10 cellular contexts compared by ENCODE assay signal in genomic region chr5:179697543-179697942, GRCh38. TPM values are rescaled to one million over a fixed set of nuclear protein-coding genes. Genes with fewer than 3 reads are reported as not detected.
DNase-seq lines count a peak whose midpoint lies in the region; ATAC-seq and TF ChIP-seq lines count a peak whose summit lies in the region.
"Not testable (repeated sequence)": the region's sequence is repeated elsewhere in the genome, so short reads cannot be mapped to it uniquely, and the experiment has no call there.
"Had no signal": no experiment of that assay in that cellular context is flagged by ENCODE, and none has a peak within 500 bp of the region (broad histone marks: within the 10 kb centered on the region; RNA-seq: fewer than 3 reads in every experiment).

No MANE protein-coding gene starts in this region.

- H3K56ac ChIP-seq in mesendoderm (ENCODE audit: low read length), result peak overlapping the region; percentile 97

- TF ChIP-seq CTCF in Caco-2 (IDR thresholded peaks at IDR 0.05; ENCODE audit: insufficient read depth in 1 of 2, low read depth in 1 of 2, low read length in 1 of 2, severe bottlenecking in 1 of 2, unreplicated experiment in 1 of 2); NB4 (IDR thresholded peaks at IDR 0.05; ENCODE audit: low read depth, low read length); activated CD8-positive, alpha-beta T cell treated with anti-CD3 and anti-CD28 coated beads for 36 hours (IDR thresholded peaks at IDR 0.05); breast epithelium (IDR thresholded peaks at IDR 0.05); fibroblast of the aortic adventitia (IDR thresholded peaks at IDR 0.05; ENCODE audit: insufficient read depth, low read length); prostate gland (IDR thresholded peaks at IDR 0.05); transverse colon (IDR thresholded peaks at IDR 0.05): not testable (repeated sequence)

- TF ChIP-seq EP300 in transverse colon (IDR thresholded peaks at IDR 0.05; ENCODE audit: low read depth), result not testable (repeated sequence)

- H3K9ac ChIP-seq in mesendoderm (ENCODE audit: low read length), result peak overlapping the region; percentile 95

- H3K36me3 Mint-ChIP-seq in Caco-2 (ENCODE audit: insufficient read depth, unreplicated experiment), result peaks cover 43% of the 10 kb centered on the region
- peaks cover 28% of the 10 kb centered on the region for H3K36me3 Mint-ChIP-seq in activated CD8-positive, alpha-beta T cell treated with anti-CD3 and anti-CD28 coated beads for 36 hours (ENCODE audit: low read depth)

- not testable (repeated sequence) for H3K18ac ChIP-seq in mesendoderm (ENCODE audit: low read length)

- H3K4me1 ChIP-seq in Caco-2; breast epithelium; mesendoderm (ENCODE audit: control insufficient read depth, low read depth, low read length); prostate gland (replicated peaks): not testable (repeated sequence)
- peaks cover 17 to 41% (median 36%) of the 10 kb centered on the region in 4 donors for H3K4me1 ChIP-seq in transverse colon

- H3K4me3 Mint-ChIP-seq in Caco-2 (ENCODE audit: unreplicated experiment), result peak overlapping the region; percentile 99
- H3K4me3 Mint-ChIP-seq in activated CD8-positive, alpha-beta T cell treated with anti-CD3 and anti-CD28 coated beads for 36 hours, result peak overlapping the region; percentile 96

- H3K9me3 Mint-ChIP-seq in Caco-2 (ENCODE audit: unreplicated experiment); activated CD8-positive, alpha-beta T cell treated with anti-CD3 and anti-CD28 coated beads for 36 hours: not testable (repeated sequence)

- WGBS in mesendoderm (ENCODE audit: extremely low coverage, insufficient coverage, low lambda C conversion rate), result no CpG with 5 or more reads among the region's 15 CpGs
- WGBS in prostate gland, result 95% methylated on average over 15 of the region's 15 CpGs
- 88% methylated on average over 15 of the region's 15 CpGs; no CpG with 5 or more reads in 1 of the 2 donors for WGBS in transverse colon (ENCODE audit: low coverage in 1 of 2), 2 donors

- H3K27me3 Mint-ChIP-seq in Caco-2 (ENCODE audit: insufficient read depth, unreplicated experiment); activated CD8-positive, alpha-beta T cell treated with anti-CD3 and anti-CD28 coated beads for 36 hours: not testable (repeated sequence)

- H3K4me1 Mint-ChIP-seq in Caco-2 (ENCODE audit: low read depth, unreplicated experiment), result not testable (repeated sequence)
- H3K4me1 Mint-ChIP-seq in activated CD8-positive, alpha-beta T cell treated with anti-CD3 and anti-CD28 coated beads for 36 hours (ENCODE audit: low read depth), result peaks cover 28% of the 10 kb centered on the region

- peak overlapping the region; percentile 85 for H3K4ac ChIP-seq in mesendoderm (ENCODE audit: low read depth, low read length)

- H3K27ac ChIP-seq in breast epithelium (peak overlapping the region; percentile 96 to 99), prostate gland (peak overlapping the region; percentile 91 to 95), transverse colon (peak overlapping the region; percentile 95 to 100 (median 98))
- H3K27ac ChIP-seq in mesendoderm (ENCODE audit: low read depth, low read length), result not testable (repeated sequence)

- peak overlapping the region; percentile 93 for H3K27ac Mint-ChIP-seq in Caco-2 (ENCODE audit: unreplicated experiment)
- peak overlapping the region; percentile 99 for H3K27ac Mint-ChIP-seq in activated CD8-positive, alpha-beta T cell treated with anti-CD3 and anti-CD28 coated beads for 36 hours

- not testable (repeated sequence) for H2BK120ac ChIP-seq in mesendoderm (ENCODE audit: low read depth, low read length)

- H3K36me3 ChIP-seq in Caco-2 (ENCODE audit: control insufficient read depth, insufficient read depth, low read length); breast epithelium; mesendoderm (ENCODE audit: control insufficient read depth, insufficient read depth, low read length); prostate gland; transverse colon: not testable (repeated sequence)

- H3K23ac ChIP-seq in mesendoderm (ENCODE audit: low read length), result not testable (repeated sequence)

- H3K4me3 ChIP-seq in Caco-2 (ENCODE audit: low read depth, low read length), result peak overlapping the region; percentile 75
- H3K4me3 ChIP-seq in NB4 (ENCODE audit: low read depth, low read length), result peak overlapping the region; percentile 86
- peak overlapping the region; percentile 68 to 94 (median 80) for H3K4me3 ChIP-seq in breast epithelium
- peak overlapping the region; percentile 78 for H3K4me3 ChIP-seq in fibroblast of the aortic adventitia (ENCODE audit: low read depth, low read length)
- not testable (repeated sequence) for H3K4me3 ChIP-seq in mesendoderm (ENCODE audit: low read length)
- peak overlapping the region in 1 of 2 donors; percentile 77 for H3K4me3 ChIP-seq in prostate gland
- peak overlapping the region in 2 of 4 donors; percentile 93 to 94 for H3K4me3 ChIP-seq in transverse colon

- not testable (repeated sequence) for H2BK15ac ChIP-seq in mesendoderm (replicated peaks; ENCODE audit: low read depth)

- TF ChIP-seq POLR2A in NB4 (IDR thresholded peaks at IDR 0.05; ENCODE audit: extremely low read depth, insufficient read length); breast epithelium (IDR thresholded peaks at IDR 0.05); prostate gland (IDR thresholded peaks at IDR 0.05); transverse colon (IDR thresholded peaks at IDR 0.05): not testable (repeated sequence)

- not testable (repeated sequence) for H4K5ac ChIP-seq in mesendoderm (ENCODE audit: low read length)

- not testable (repeated sequence) for H2AK5ac ChIP-seq in mesendoderm (ENCODE audit: low read length)

- H3K79me1 ChIP-seq in mesendoderm (ENCODE audit: low read length), result not testable (repeated sequence)

- DNase-seq in Caco-2, result peak in 1 of 2 experiments; percentile 5
- not testable (repeated sequence) for DNase-seq in NB4 (ENCODE audit: low read depth); activated CD8-positive, alpha-beta T cell treated with anti-CD3 and anti-CD28 coated beads for 36 hours; breast epithelium (ENCODE audit: low spot score in 2 of 2); fibroblast of the aortic adventitia (ENCODE audit: low read depth); mesendoderm; prostate gland (ENCODE audit: low spot score); transverse colon

- ATAC-seq in activated CD8-positive, alpha-beta T cell treated with anti-CD3 and anti-CD28 coated beads for 36 hours, result not testable (repeated sequence)

- intact Hi-C loops in Caco-2 (cut with micrococcal nuclease; ENCODE audit: unreplicated experiment); activated CD8-positive, alpha-beta T cell treated with anti-CD3 and anti-CD28 coated beads for 36 hours (cut with micrococcal nuclease); breast epithelium (cut with DNase I; ENCODE audit: low total_unique reads); transverse colon (cut with DNase I; ENCODE audit: low total_unique reads): not testable (repeated sequence)
- intact Hi-C loops in prostate gland (cut with DNase I), result loop anchor here (5.0 kb wide), 1 partner anchor 125 kb away; the partner anchor contains the start of gene SQSTM1

- H3K79me2 ChIP-seq in mesendoderm (ENCODE audit: control insufficient read depth, insufficient read depth, low read length), result peaks cover 33% of the 10 kb centered on the region

- not testable (repeated sequence) for H3K9me3 ChIP-seq in Caco-2, breast epithelium, prostate gland, transverse colon

- not testable (repeated sequence) for BruUV-seq in Caco-2 (replicated peaks; lab: Mats Ljungman, UMichigan)

- in situ Hi-C loops in transverse colon (cut with MboI; ENCODE audit: low pct_ligation_motif_present in 1 of 4, low pct_unique_long_range_greater_than_20kb in 1 of 4, low sequenced_read_pairs in 3 of 4), result not testable (repeated sequence)

- H4K8ac ChIP-seq in mesendoderm (ENCODE audit: low read depth, low read length), result not testable (repeated sequence)

- not testable (repeated sequence) for H2BK5ac ChIP-seq in mesendoderm (ENCODE audit: low read length)

- POLR2A ChIA-PET in Caco-2 (lab: Charles Lee), result interaction anchor here (0.5 kb wide), 1 partner anchor 13 kb away, joined by 3 read pairs; no protein-coding TSS in a partner anchor
- POLR2A ChIA-PET in activated CD8-positive, alpha-beta T cell treated with anti-CD3 and anti-CD28 coated beads for 36 hours (lab: Charles Lee), result interaction anchor here (1.0 to 4.9 kb wide), 4 partner anchors 14 to 74 kb away, joined by 4 to 49 read pairs (median 18); partner anchors contain the start of genes CBY3, HNRNPH1 and MAML1

- CTCF ChIA-PET in Caco-2 (lab: Charles Lee), result not testable (repeated sequence)
- CTCF ChIA-PET in activated CD8-positive, alpha-beta T cell treated with anti-CD3 and anti-CD28 coated beads for 36 hours (lab: Charles Lee), result interaction anchor here (4.5 kb wide), 1 partner anchor 18 kb away, joined by 27 read pairs; the partner anchor contains the start of gene CBY3

- H3K27me3 ChIP-seq in Caco-2 (replicated peaks; ENCODE audit: control insufficient read depth, insufficient read depth, low read length); breast epithelium; mesendoderm (ENCODE audit: insufficient read depth, low read length, poor library complexity); prostate gland (replicated peaks; ENCODE audit: insufficient read depth); transverse colon: not testable (repeated sequence)

- not testable (repeated sequence) for H3K4me2 ChIP-seq in mesendoderm (ENCODE audit: low read length)

RNA-seq across cellular contexts. Expression of gene CANX, which starts 1.2 kb away (rescaled TPM):
- 853 and 871 TPM in 2 replicates for total RNA-seq in Caco-2 (2022)
- total RNA-seq in activated CD8-positive, alpha-beta T cell treated with anti-CD3 and anti-CD28 coated beads for 36 hours, result 100 to 1,000 TPM; 431 to 444 TPM
- total RNA-seq in breast epithelium, result 100 to 1,000 TPM; 379 to 416 (median 381) TPM
- total RNA-seq in fibroblast of the aortic adventitia (ENCODE audit: low replicate concordance), result 645 and 1,866 TPM in 2 replicates
- polyA plus RNA-seq in mesendoderm (2013, experiment 1 of 2), result 382 TPM
- 362 TPM for polyA plus RNA-seq in mesendoderm (2013, experiment 2 of 2)
- total RNA-seq in prostate gland, result 100 to 1,000 TPM; 341 to 468 TPM
- 100 to 1,000 TPM; 124 to 398 (median 270) TPM for total RNA-seq in transverse colon

RNA-seq across cellular contexts. Expression of gene CBY3, which starts 16.7 kb away (rescaled TPM):
- 0.68 and 1.3 TPM in 2 replicates for total RNA-seq in Caco-2 (2022)
- 1 to 10 TPM in 1 of 2 experiments, under 1 TPM in 1; 0.47 to 1.2 TPM for total RNA-seq in activated CD8-positive, alpha-beta T cell treated with anti-CD3 and anti-CD28 coated beads for 36 hours
- not detected for total RNA-seq in breast epithelium
- total RNA-seq in fibroblast of the aortic adventitia (ENCODE audit: low replicate concordance), result not detected in 2 replicates
- polyA plus RNA-seq in mesendoderm (2013, experiment 1 of 2), result 0.13 TPM
- 0.08 TPM for polyA plus RNA-seq in mesendoderm (2013, experiment 2 of 2)
- 1 to 10 TPM in 1 of 2 donors, not detected in 1; 5.0 TPM for total RNA-seq in prostate gland
- not detected for total RNA-seq in transverse colon
- total RNA-seq: left cardiac atrium, Right ventricle myocardium superior had no signal

RNA-seq across cellular contexts. Expression of gene MAML1, which starts 35.1 kb away (rescaled TPM):
- 39.3 and 41.3 TPM in 2 replicates for total RNA-seq in Caco-2 (2022)
- total RNA-seq in activated CD8-positive, alpha-beta T cell treated with anti-CD3 and anti-CD28 coated beads for 36 hours, result 10 to 100 TPM; 26.1 to 26.6 TPM
- total RNA-seq in breast epithelium, result 10 to 100 TPM; 16.3 to 22.4 (median 21.0) TPM
- total RNA-seq in fibroblast of the aortic adventitia (ENCODE audit: low replicate concordance), result 4.7 and 9.9 TPM in 2 replicates
- 34.7 TPM for polyA plus RNA-seq in mesendoderm (2013, experiment 1 of 2)
- polyA plus RNA-seq in mesendoderm (2013, experiment 2 of 2), result 36.0 TPM
- 10 to 100 TPM; 33.9 to 54.7 TPM for total RNA-seq in prostate gland
- total RNA-seq in transverse colon, result 10 to 100 TPM; 22.8 to 28.7 (median 27.3) TPM
